Comparison of ENCODE assay signal across 9 cellular contexts in the genomic region with DNA sequence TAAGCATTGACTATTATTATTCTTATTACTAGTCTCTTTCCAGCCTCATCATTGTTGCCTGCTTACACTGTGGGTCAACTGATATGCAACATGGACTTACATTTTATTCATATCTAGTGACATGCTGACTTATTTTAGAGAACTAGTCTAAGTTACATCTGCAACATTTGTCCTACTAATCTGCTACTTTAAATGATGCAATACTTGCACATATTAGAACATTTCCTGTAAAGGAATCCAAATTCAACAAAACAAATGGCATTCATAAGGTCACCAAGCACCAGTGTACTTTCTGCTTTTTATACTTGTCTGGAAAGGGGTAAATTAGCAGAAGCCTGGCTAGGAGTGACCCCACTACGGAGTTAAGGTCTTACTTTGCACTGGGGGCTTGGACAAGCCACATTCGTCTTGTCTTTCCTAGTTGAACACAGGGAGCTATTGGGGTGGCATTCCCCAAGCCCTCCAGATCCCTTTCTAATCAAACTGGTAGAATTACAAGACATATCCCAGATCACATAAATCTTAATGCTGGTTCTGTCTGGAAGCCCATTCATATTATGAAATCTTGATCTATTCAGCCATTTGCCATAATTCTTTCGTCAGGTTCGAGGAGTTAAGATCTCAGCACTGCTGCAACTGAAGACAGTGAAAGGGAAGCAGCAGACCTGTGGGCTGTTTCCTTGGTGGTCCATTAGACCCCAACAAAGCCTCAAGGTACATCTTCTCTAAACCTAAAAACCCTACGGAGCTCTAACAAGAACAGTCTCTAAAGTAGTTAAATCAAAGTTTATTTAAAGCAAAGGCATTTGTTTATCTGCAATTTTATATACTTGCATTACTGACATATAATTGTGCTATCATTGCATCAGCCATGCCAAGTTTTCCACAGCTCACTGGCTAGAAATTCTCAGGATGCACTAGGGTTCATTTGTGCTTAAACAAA. TPM values are rescaled to one million over a fixed set of nuclear protein-coding genes. Genes with fewer than 3 reads are reported as not detected.
A peak's percentile ranks its signal among the peaks of the same experiment; 100 is the strongest.
DNase-seq lines count a peak whose midpoint lies in the region; ATAC-seq and TF ChIP-seq lines count a peak whose summit lies in the region.
"Had no signal": no experiment of that assay in that cellular context is flagged by ENCODE, and none has a peak within 500 bp of the region (broad histone marks: within the 10 kb centered on the region; RNA-seq: fewer than 3 reads in every experiment).

No MANE protein-coding gene starts in this region.

- CTCF ChIA-PET in A673 (lab: Charles Lee), result no interaction called here
- CTCF ChIA-PET in RWPE1 (lab: Yijun Ruan, JAX), result no interaction called here

- H3K4me3 Mint-ChIP-seq in naive thymus-derived CD8-positive, alpha-beta T cell, result no peak overlapping the region

- H3K36me3 ChIP-seq in A673 (ENCODE audit: insufficient read depth, low read length, poor library complexity, severe bottlenecking), result no peaks in the 10 kb centered on the region
- H3K36me3 ChIP-seq in Karpas-422 (ENCODE audit: insufficient read depth, low read length), result no peaks in the 10 kb centered on the region
- H3K36me3 ChIP-seq in body of pancreas (replicated peaks in 1 of 2; ENCODE audit: insufficient read depth in 1 of 2, low read depth in 2 of 2), result no peaks in the 10 kb centered on the region
- no peaks in the 10 kb centered on the region for H3K36me3 ChIP-seq in mesenchymal stem cell (ENCODE audit: control insufficient read depth in 1 of 2, insufficient read depth in 2 of 2, low read depth in 1 of 2, low read length in 2 of 2)

- no peak overlapping the region for H3K4me2 ChIP-seq in Karpas-422 (ENCODE audit: low read depth, low read length, poor library complexity, severe bottlenecking)
- H3K4me2 ChIP-seq in mesenchymal stem cell (ENCODE audit: low read length, poor library complexity, severe bottlenecking), result no peak overlapping the region

- H3K23ac ChIP-seq in mesenchymal stem cell (ENCODE audit: low read length in 2 of 2), result no peak overlapping the region

- POLR2A ChIA-PET in A673 (lab: Charles Lee; ENCODE audit: low non-redundant PET), result no interaction called here
- POLR2A ChIA-PET in naive thymus-derived CD8-positive, alpha-beta T cell (lab: Charles Lee), result interaction anchor here (0.6 kb wide), 2 partner anchors 461 to 1233 kb away, joined by 3 to 4 read pairs; no protein-coding TSS in a partner anchor
- POLR2A ChIA-PET in RWPE1 (lab: Yijun Ruan, JAX; ENCODE audit: low non-redundant PET), result no interaction called here

- H3K4me3 ChIP-seq in A673 (ENCODE audit: low read depth, low read length, poor library complexity, severe bottlenecking), result no peak overlapping the region
- no peak overlapping the region for H3K4me3 ChIP-seq in Karpas-422 (ENCODE audit: low read length)
- H3K4me3 ChIP-seq in body of pancreas, result no peak overlapping the region
- H3K4me3 ChIP-seq in mesenchymal stem cell (ENCODE audit: insufficient read depth in 1 of 2, low read depth in 1 of 2, low read length in 2 of 2), result peak overlapping the region in 1 of 2 experiments; percentile 64

- H3K36me3 Mint-ChIP-seq in naive thymus-derived CD8-positive, alpha-beta T cell, result no peaks in the 10 kb centered on the region

- no peak for TF ChIP-seq CTCF in A673 (conservative IDR thresholded peaks at IDR 0.05; ENCODE audit: low read depth, low read length)
- TF ChIP-seq CTCF in body of pancreas (IDR thresholded peaks at IDR 0.05), result no peak
- TF ChIP-seq CTCF in RWPE1 (conservative IDR thresholded peaks at IDR 0.05; ENCODE audit: low read depth), result no peak

- no peaks in the 10 kb centered on the region for H3K9me3 Mint-ChIP-seq in naive thymus-derived CD8-positive, alpha-beta T cell

- DNase-seq in A673 (ENCODE audit: low spot score), result peak; percentile 42
- no peak for DNase-seq in Karpas-422
- no peak for DNase-seq in body of pancreas
- DNase-seq in mesenchymal stem cell, result peak; percentile 69
- DNase-seq in naive thymus-derived CD8-positive, alpha-beta T cell, result no peak
- DNase-seq in RWPE1 (ENCODE audit: low spot score), result no peak
- no peak for DNase-seq in globus pallidus (ENCODE audit: low spot score)
- DNase-seq: DMS79 treated with DMSO at 0.1 percent for 48 hours had no signal

- H4K91ac ChIP-seq in mesenchymal stem cell (ENCODE audit: low read length), result no peak overlapping the region

- H2BK15ac ChIP-seq in mesenchymal stem cell (ENCODE audit: low read depth, poor library complexity, severe bottlenecking), result no peak overlapping the region

- 39 to 59% methylated on average over 5 of the region's 5 CpGs for WGBS in body of pancreas, 2 donors
- 77% methylated on average over 4 of the region's 5 CpGs for WGBS in mesenchymal stem cell

- peak overlapping the region; percentile 37; the same call in 1 of the 2 replicates for H2AFZ ChIP-seq in Karpas-422 (ENCODE audit: low read length)
- H2AFZ ChIP-seq in mesenchymal stem cell (ENCODE audit: low read depth, low read length), result no peak overlapping the region

- no peak overlapping the region for H2BK5ac ChIP-seq in mesenchymal stem cell (ENCODE audit: low read depth, low read length, poor library complexity, severe bottlenecking)

- intact Hi-C loops in A673 (cut with micrococcal nuclease; ENCODE audit: unreplicated experiment), result no loop called here
- intact Hi-C loops in body of pancreas (cut with DNase I), result no loop called here

- H3K27ac ChIP-seq in A673 (ENCODE audit: low read depth, low read length, poor library complexity, severe bottlenecking) (peak overlapping the region; percentile 95), Karpas-422 (ENCODE audit: low read length) (peak overlapping the region; percentile 33; the same call in 1 of the 2 replicates), body of pancreas (peak overlapping the region; percentile 69 to 84 (median 82)), mesenchymal stem cell (ENCODE audit: low read length, poor library complexity, severe bottlenecking) (peak overlapping the region; percentile 15), RWPE1 (no peak overlapping the region)

- H2BK12ac ChIP-seq in mesenchymal stem cell (ENCODE audit: low read length in 2 of 2), result peak overlapping the region in 1 of 2 experiments; percentile 41

- H4K20me1 ChIP-seq in Karpas-422 (ENCODE audit: insufficient read depth, low read depth, low read length), result no peaks in the 10 kb centered on the region

- ATAC-seq in body of pancreas (peak; percentile 90), GM21447 (IDR thresholded peaks at IDR 0.05; ENCODE audit: unreplicated experiment) (no peak)
- no peak for ATAC-seq in naive thymus-derived CD8-positive, alpha-beta T cell

- H3K27ac Mint-ChIP-seq in naive thymus-derived CD8-positive, alpha-beta T cell, result no peak overlapping the region

- H3K79me2 ChIP-seq in Karpas-422 (ENCODE audit: low read length), result no peaks in the 10 kb centered on the region

- H3K4me1 Mint-ChIP-seq in naive thymus-derived CD8-positive, alpha-beta T cell, result peaks cover 0 to 6% (median 0%) of the 10 kb centered on the region in 4 donors

- H3K27me3 ChIP-seq in A673 (replicated peaks; ENCODE audit: insufficient read depth, low read depth, low read length, poor library complexity), result no peaks in the 10 kb centered on the region
- no peaks in the 10 kb centered on the region for H3K27me3 ChIP-seq in Karpas-422 (ENCODE audit: low read length)
- H3K27me3 ChIP-seq in body of pancreas, result no peaks in the 10 kb centered on the region
- no peaks in the 10 kb centered on the region for H3K27me3 ChIP-seq in mesenchymal stem cell (ENCODE audit: control insufficient read depth in 1 of 2, insufficient read depth in 1 of 2, low read length in 2 of 2)

- H3K4ac ChIP-seq in mesenchymal stem cell (ENCODE audit: low read depth in 1 of 2, low read length in 2 of 2), result no peak overlapping the region

- peak overlapping the region in 1 of 2 experiments; percentile 78 for H3K18ac ChIP-seq in mesenchymal stem cell (ENCODE audit: low read depth in 1 of 2, low read length in 2 of 2)

- no peak overlapping the region; the same call in 1 of the 2 replicates for H3K9ac ChIP-seq in Karpas-422 (ENCODE audit: low read length)
- peak overlapping the region; percentile 90 for H3K9ac ChIP-seq in mesenchymal stem cell (ENCODE audit: low read length)

- H3K14ac ChIP-seq in mesenchymal stem cell (ENCODE audit: low read length in 2 of 2), result no peak overlapping the region

- no peak overlapping the region for H4K8ac ChIP-seq in mesenchymal stem cell (ENCODE audit: low read length)

- peaks cover 1% of the 10 kb centered on the region for H3K79me1 ChIP-seq in mesenchymal stem cell (replicated peaks; ENCODE audit: low read length, poor library complexity, severe bottlenecking)

- H3K9me2 ChIP-seq in Karpas-422 (replicated peaks; ENCODE audit: insufficient read depth, low read length), result no peaks in the 10 kb centered on the region

- TF ChIP-seq POLR2A in body of pancreas (IDR thresholded peaks at IDR 0.05), result peak in 1 of 3 donors; percentile 8

- H3K27me3 Mint-ChIP-seq in naive thymus-derived CD8-positive, alpha-beta T cell, result no peaks in the 10 kb centered on the region

- TSS peak; percentile 94 for BruUV-seq in A673 (replicated peaks; lab: Mats Ljungman, UMichigan)

- H3K9me3 ChIP-seq in A673 (ENCODE audit: low read depth, low read length, poor library complexity, severe bottlenecking) (no peaks in the 10 kb centered on the region), Karpas-422 (ENCODE audit: low read length) (no peaks in the 10 kb centered on the region), body of pancreas (no peaks in the 10 kb centered on the region), mesenchymal stem cell (ENCODE audit: control insufficient read depth, low read length) (no peaks in the 10 kb centered on the region)

- H3K4me1 ChIP-seq in A673 (ENCODE audit: insufficient read depth, low read length, poor library complexity, severe bottlenecking), result peaks cover 41% of the 10 kb centered on the region
- peaks cover 13% of the 10 kb centered on the region for H3K4me1 ChIP-seq in Karpas-422 (ENCODE audit: low read length)
- peaks cover 33% of the 10 kb centered on the region for H3K4me1 ChIP-seq in body of pancreas
- H3K4me1 ChIP-seq in mesenchymal stem cell (ENCODE audit: control insufficient read depth, insufficient read depth, low read depth, low read length), result no peaks in the 10 kb centered on the region

- no peak overlapping the region for H2AK5ac ChIP-seq in mesenchymal stem cell (ENCODE audit: low read length, severe bottlenecking)

- H2BK120ac ChIP-seq in mesenchymal stem cell (ENCODE audit: low read depth, low read length), result no peak overlapping the region

RNA-seq across cellular contexts. Expression of gene RTN4, which starts 49.9 kb away (rescaled TPM):
- total RNA-seq in A673 (2021) (244 and 275 TPM in 2 replicates), body of pancreas (100 to 1,000 TPM; 112 to 215 TPM)
- 72.3 and 109 TPM in 2 replicates for total RNA-seq in Karpas-422 (2014; rRNA removed; shearing (Covaris generic); ENCODE audit: low replicate concordance)
- polyA plus RNA-seq in mesenchymal stem cell (2013, experiment 1 of 2), result 977 TPM
- polyA plus RNA-seq in mesenchymal stem cell (2013, experiment 2 of 2), result 1,026 TPM
- total RNA-seq in naive thymus-derived CD8-positive, alpha-beta T cell, result 10 to 100 TPM; 68.3 to 69.3 TPM
- 10 to 100 TPM; 68.0 to 77.1 (median 74.2) TPM for polyA plus RNA-seq in naive thymus-derived CD8-positive, alpha-beta T cell

Comparison
In these comparisons a context has a peak if more than half of its experiments do, and no peak if none do; other contexts are left out.
1. DNase-seq: peak in A673 (single experiment) and mesenchymal stem cell (single experiment); none in Karpas-422 (single experiment), body of pancreas (0 of 4), naive thymus-derived CD8-positive, alpha-beta T cell (0 of 10), RWPE1 (single experiment) and globus pallidus (single experiment).